23 cellular contexts compared by ENCODE assay signal in genomic region chr7:125173571-125173970, GRCh38.
"Had no signal": no experiment of that assay in that cellular context is flagged by ENCODE, and none has a peak within 500 bp of the region (broad histone marks: within the 10 kb centered on the region; RNA-seq: fewer than 3 reads in every experiment).

No MANE protein-coding gene starts in this region.

- H3K4me1 Mint-ChIP-seq: activated naive CD4-positive, alpha-beta T cell treated with anti-CD3 and anti-CD28 coated beads, Interleukin-2, amount 50 U/mL, for 24 hours; immature natural killer cell; mesothelial cell of epicardium; nephron; stimulated activated effector memory CD8-positive, alpha-beta T cell treated with anti-CD3 and anti-CD28 coated beads, Interleukin-12 subunit alpha, Interleukin-12 subunit beta, amount 100 ng/mL, for 72 hours had no signal

- H3K27me3 Mint-ChIP-seq: activated naive CD4-positive, alpha-beta T cell treated with anti-CD3 and anti-CD28 coated beads, Interleukin-2, amount 50 U/mL, for 24 hours had no signal

- H3K4me1 ChIP-seq: stomach, vagina had no signal

- H3K36me3 Mint-ChIP-seq: activated naive CD4-positive, alpha-beta T cell treated with anti-CD3 and anti-CD28 coated beads, Interleukin-2, amount 50 U/mL, for 24 hours; immature natural killer cell; mesothelial cell of epicardium; stimulated activated effector memory CD8-positive, alpha-beta T cell treated with anti-CD3 and anti-CD28 coated beads, Interleukin-12 subunit alpha, Interleukin-12 subunit beta, amount 100 ng/mL, for 72 hours had no signal

- DNase-seq: activated CD4-positive, alpha-beta T cell treated with anti-CD3 and anti-CD28 coated beads for 1 hour; activated CD8-positive, alpha-beta memory T cell treated with anti-CD3 and anti-CD28 coated beads for 24 hours; activated CD8-positive, alpha-beta memory T cell treated with anti-CD3 and anti-CD28 coated beads, Interleukin-2, amount 50 U/mL, for 48 hours; activated effector memory CD4-positive, alpha-beta T cell treated with Interleukin-2 at 50 U/mL for 16 hours; activated T-cell treated with anti-CD3 and anti-CD28 coated beads, Interleukin-2, amount 50 U/mL, for 48 hours; central memory CD4-positive, alpha-beta T cell; immature natural killer cell; kidney glomerular epithelial cell; stimulated activated CD4-positive, alpha-beta T cell treated with anti-CD3 and anti-CD28 coated beads, Interleukin-4, amount 100 ng/mL, for 24 hours; stomach; trophoblast cell; WERI-Rb-1 had no signal

- H3K4me3 Mint-ChIP-seq: activated naive CD4-positive, alpha-beta T cell treated with anti-CD3 and anti-CD28 coated beads, Interleukin-2, amount 50 U/mL, for 24 hours; immature natural killer cell; mesothelial cell of epicardium; nephron; stimulated activated effector memory CD8-positive, alpha-beta T cell treated with anti-CD3 and anti-CD28 coated beads, Interleukin-12 subunit alpha, Interleukin-12 subunit beta, amount 100 ng/mL, for 72 hours; T-helper 1 cell treated with Interleukin-12 subunit alpha and Interleukin-12 subunit beta and Interleukin-4 antibody, amounts not matched to agents 30 μg/mL and 1 μg/mL, for 36 hours had no signal

- H3K4me2 ChIP-seq: smooth muscle cell had no signal

- H3K9me3 Mint-ChIP-seq: nephron; T-helper 1 cell treated with Interleukin-12 subunit alpha and Interleukin-12 subunit beta and Interleukin-4 antibody, amounts not matched to agents 30 μg/mL and 1 μg/mL, for 36 hours had no signal

- FAIRE-seq: endometrium had no signal

- H3K27ac ChIP-seq: coronary artery, stomach, vagina, WERI-Rb-1 had no signal

- H3K4me3 ChIP-seq: coronary artery, smooth muscle cell, stomach, vagina had no signal

- H3K27ac Mint-ChIP-seq: activated naive CD4-positive, alpha-beta T cell treated with anti-CD3 and anti-CD28 coated beads, Interleukin-2, amount 50 U/mL, for 24 hours; immature natural killer cell; mesothelial cell of epicardium; nephron; stimulated activated effector memory CD8-positive, alpha-beta T cell treated with anti-CD3 and anti-CD28 coated beads, Interleukin-12 subunit alpha, Interleukin-12 subunit beta, amount 100 ng/mL, for 72 hours; T-helper 1 cell treated with Interleukin-12 subunit alpha and Interleukin-12 subunit beta and Interleukin-4 antibody, amounts not matched to agents 30 μg/mL and 1 μg/mL, for 36 hours had no signal

- H3K27me3 ChIP-seq: stomach, vagina had no signal

- H3K36me3 ChIP-seq: stomach, vagina, WERI-Rb-1 had no signal

- ATAC-seq: esophagus mucosa; sciatic nerve; stimulated activated effector memory CD8-positive, alpha-beta T cell treated with anti-CD3 and anti-CD28 coated beads, Interleukin-12 subunit alpha, Interleukin-12 subunit beta, amount 100 ng/mL, for 72 hours had no signal

- H3K9me3 ChIP-seq: stomach, vagina had no signal
